Comparison of ENCODE assay signal across 13 cellular contexts in the genomic region with DNA sequence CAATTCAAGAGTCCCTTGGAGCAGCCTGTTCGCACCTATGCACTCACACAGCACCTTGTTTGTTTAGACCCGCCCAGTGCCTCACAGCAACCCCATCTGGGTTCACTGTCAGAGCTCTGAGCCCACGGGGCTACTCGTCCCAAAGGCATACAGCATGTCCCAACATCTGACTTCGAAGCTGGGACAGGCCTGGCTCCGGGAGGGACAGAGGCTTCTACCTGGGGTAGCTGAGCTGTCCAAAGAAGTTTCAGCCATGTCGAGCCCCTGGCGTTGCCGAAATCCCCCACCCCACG. TPM values are rescaled to one million over a fixed set of nuclear protein-coding genes. Genes with fewer than 3 reads are reported as not detected.
DNase-seq lines count a peak whose midpoint lies in the region; ATAC-seq and TF ChIP-seq lines count a peak whose summit lies in the region.
"Had no signal": no experiment of that assay in that cellular context is flagged by ENCODE, and none has a peak within 500 bp of the region (broad histone marks: within the 10 kb centered on the region; RNA-seq: fewer than 3 reads in every experiment).

No MANE protein-coding gene starts in this region.

- in situ Hi-C loops in IMR-90 (cut with MboI; ENCODE audit: low sequenced_read_pairs): no loop called here

- H3K9me3 Mint-ChIP-seq in dendritic cell treated with granulocyte-macrophage colony-stimulating factor and Interleukin-4, amounts not matched to agents 40 ng/mL and 50 ng/mL, for 4 days: no peaks in the 10 kb centered on the region
- H3K9me3 Mint-ChIP-seq in stimulated activated naive CD8-positive, alpha-beta T cell treated with anti-CD3 and anti-CD28 coated beads, Interleukin-15, amount 100 ng/mL, for 72 hours: no peaks in the 10 kb centered on the region

- H4K8ac ChIP-seq in IMR-90 (ENCODE audit: low read depth in 2 of 2, low read length in 2 of 2): peak overlapping the region; percentile 76 to 89; a peak in 3 of 4 replicates

- H2BK120ac ChIP-seq in IMR-90 (ENCODE audit: low read depth, low read length): peak overlapping the region; percentile 76

- TF ChIP-seq CTCF in cardiac muscle cell (IDR thresholded peaks at IDR 0.05; ENCODE audit: low read depth, low read length): no peak
- TF ChIP-seq CTCF in heart left ventricle (IDR thresholded peaks at IDR 0.05): no peak
- TF ChIP-seq CTCF in IMR-90 (conservative IDR thresholded peaks at IDR 0.05; ENCODE audit: low read depth, low read length): no peak
- no peak for TF ChIP-seq CTCF in GM20000 (IDR thresholded peaks at IDR 0.05; ENCODE audit: extremely low read depth, missing control alignments)

- ATAC-seq in heart left ventricle (no peak), IMR-90 (ENCODE audit: low read depth) (no peak)
- ATAC-seq in stimulated activated naive CD8-positive, alpha-beta T cell treated with anti-CD3 and anti-CD28 coated beads, Interleukin-15, amount 100 ng/mL, for 72 hours: no peak

- no peak overlapping the region for H3K23ac ChIP-seq in IMR-90 (ENCODE audit: low read depth, low read length)

- BruUV-seq in IMR-90 (replicated peaks; lab: Mats Ljungman, UMichigan): no TSS peak

- H3K18ac ChIP-seq in IMR-90 (ENCODE audit: low read depth, low read length): peak overlapping the region; percentile 34; the same call in 1 of the 2 replicates

- TF ChIP-seq POLR2A in heart left ventricle (IDR thresholded peaks at IDR 0.05) (no peak), IMR-90 (IDR thresholded peaks at IDR 0.05; ENCODE audit: low read depth, low read length) (peak; percentile 10; the same call in 1 of the 2 replicates)

- peak overlapping the region; percentile 93 for H2AK9ac ChIP-seq in IMR-90 (replicated peaks; ENCODE audit: low read depth, low read length, poor library complexity)

- DNase-seq in cardiac muscle cell (ENCODE audit: low read depth in 1 of 2, low spot score in 1 of 2) (no peak), heart left ventricle (no peak), IMR-90 (no peak), GM20000 (ENCODE audit: low spot score) (no peak), mucosa of gallbladder (ENCODE audit: low spot score) (no peak)
- DNase-seq in stimulated activated naive CD8-positive, alpha-beta T cell treated with anti-CD3 and anti-CD28 coated beads, Interleukin-15, amount 100 ng/mL, for 72 hours: no peak
- no peak for DNase-seq in activated CD4-positive, alpha-beta T cell treated with anti-CD3 and anti-CD28 coated beads, Interleukin-2, amount 50 U/mL, for 48 hours
- DNase-seq: AML-193, NCI-H2081 treated with DMSO at 0.1 percent for 48 hours, T-helper 9 cell had no signal

- H4K20me1 ChIP-seq in IMR-90 (ENCODE audit: insufficient read depth, low read length): no peaks in the 10 kb centered on the region

- WGBS in heart left ventricle, 4 donors: 91 to 93% (median 91%) methylated on average over 7 to 10 of the region's 10 CpGs
- WGBS in IMR-90 (ENCODE audit: extremely low coverage in 2 of 2, insufficient read length in 1 of 2), 2 experiments: 92% methylated on average over 4 of the region's 10 CpGs; no CpG with 5 or more reads in 1 of the 2 experiments

- peak overlapping the region; percentile 76 for H2AFZ ChIP-seq in IMR-90 (replicated peaks; ENCODE audit: low read length, poor library complexity)

- H2BK15ac ChIP-seq in IMR-90 (ENCODE audit: low read depth, low read length): peak overlapping the region; percentile 73; the same call in 1 of the 3 replicates

- H3K36me3 Mint-ChIP-seq in dendritic cell treated with granulocyte-macrophage colony-stimulating factor and Interleukin-4, amounts not matched to agents 40 ng/mL and 50 ng/mL, for 4 days (ENCODE audit: low read depth): no peaks in the 10 kb centered on the region

- POLR2A ChIA-PET in IMR-90 (lab: Charles Lee; ENCODE audit: unreplicated experiment): no interaction called here

- TF ChIP-seq RAD21 in IMR-90 (IDR thresholded peaks at IDR 0.05; ENCODE audit: low read length): no peak

- CTCF ChIA-PET in IMR-90 (lab: Yijun Ruan, JAX): no interaction called here

- H3K4me3 ChIP-seq in cardiac muscle cell (no peak overlapping the region), heart left ventricle (no peak overlapping the region), IMR-90 (ENCODE audit: insufficient read depth, low read depth, low read length) (no peak overlapping the region)
- H3K4me3 ChIP-seq: HAP-1, vagina had no signal

- H2BK20ac ChIP-seq in IMR-90 (ENCODE audit: low read depth, low read length): peak overlapping the region; percentile 35; the same call in 1 of the 2 replicates

- H3K4me3 Mint-ChIP-seq in dendritic cell treated with granulocyte-macrophage colony-stimulating factor and Interleukin-4, amounts not matched to agents 40 ng/mL and 50 ng/mL, for 4 days: no peak overlapping the region
- peak overlapping the region; percentile 2 to 63 for H3K4me3 Mint-ChIP-seq in stimulated activated naive CD8-positive, alpha-beta T cell treated with anti-CD3 and anti-CD28 coated beads, Interleukin-15, amount 100 ng/mL, for 72 hours

- H3K27me3 ChIP-seq in cardiac muscle cell (no peaks in the 10 kb centered on the region), heart left ventricle (no peaks in the 10 kb centered on the region), IMR-90 (ENCODE audit: control insufficient read depth, insufficient read depth, low read length) (no peaks in the 10 kb centered on the region)
- H3K27me3 ChIP-seq: vagina had no signal

- peak overlapping the region; percentile 96 for H3K4ac ChIP-seq in IMR-90 (ENCODE audit: low read depth, low read length)

- no peak overlapping the region for H3K56ac ChIP-seq in IMR-90 (ENCODE audit: extremely low read depth, insufficient read depth, low read length)

- H3K9me1 ChIP-seq in IMR-90 (ENCODE audit: insufficient read depth, low read length): peaks cover 42% of the 10 kb centered on the region

- dilution Hi-C loops in IMR-90 (cut with HindIII; ENCODE audit: low sequenced_read_pairs, unreplicated experiment): no loop called here

- peaks cover 74% of the 10 kb centered on the region for H3K4me1 Mint-ChIP-seq in dendritic cell treated with granulocyte-macrophage colony-stimulating factor and Interleukin-4, amounts not matched to agents 40 ng/mL and 50 ng/mL, for 4 days (ENCODE audit: low read depth)
- peaks cover 99% of the 10 kb centered on the region for H3K4me1 Mint-ChIP-seq in stimulated activated naive CD8-positive, alpha-beta T cell treated with anti-CD3 and anti-CD28 coated beads, Interleukin-15, amount 100 ng/mL, for 72 hours

- H3K9me3 ChIP-seq in cardiac muscle cell (ENCODE audit: low read depth) (no peaks in the 10 kb centered on the region), heart left ventricle (no peaks in the 10 kb centered on the region), IMR-90 (ENCODE audit: control insufficient read depth, insufficient read depth, low read length) (no peaks in the 10 kb centered on the region)
- H3K9me3 ChIP-seq: HAP-1, vagina had no signal

- intact Hi-C loops in heart left ventricle (cut with DNase I): no loop called here
- intact Hi-C loops in IMR-90 (cut with micrococcal nuclease): no loop called here
- intact Hi-C loops in dendritic cell treated with granulocyte-macrophage colony-stimulating factor and Interleukin-4, amounts not matched to agents 40 ng/mL and 50 ng/mL, for 4 days (cut with micrococcal nuclease): no loop called here

- peak overlapping the region; percentile 93 for H2BK5ac ChIP-seq in IMR-90 (ENCODE audit: low read depth, low read length, poor library complexity, severe bottlenecking)

- peak overlapping the region; percentile 84 for H4K91ac ChIP-seq in IMR-90 (ENCODE audit: insufficient read depth, low read depth, low read length)

- peaks cover 14% of the 10 kb centered on the region for H3K4me1 ChIP-seq in cardiac muscle cell (ENCODE audit: low read depth)
- H3K4me1 ChIP-seq in heart left ventricle: peaks cover 0 to 20% (median 0%) of the 10 kb centered on the region in 12 donors
- H3K4me1 ChIP-seq in IMR-90 (ENCODE audit: control insufficient read depth, insufficient read depth, low read length): peaks cover 46% of the 10 kb centered on the region
- H3K4me1 ChIP-seq: HAP-1, vagina had no signal

- peak overlapping the region; percentile 14; the same call in 1 of the 2 replicates for H3K14ac ChIP-seq in IMR-90 (replicated peaks; ENCODE audit: low read depth, low read length)

- peaks cover 36% of the 10 kb centered on the region for H3K27me3 Mint-ChIP-seq in dendritic cell treated with granulocyte-macrophage colony-stimulating factor and Interleukin-4, amounts not matched to agents 40 ng/mL and 50 ng/mL, for 4 days
- no peaks in the 10 kb centered on the region for H3K27me3 Mint-ChIP-seq in stimulated activated naive CD8-positive, alpha-beta T cell treated with anti-CD3 and anti-CD28 coated beads, Interleukin-15, amount 100 ng/mL, for 72 hours

- peak overlapping the region; percentile 90 for H3K27ac ChIP-seq in cardiac muscle cell
- no peak overlapping the region for H3K27ac ChIP-seq in heart left ventricle
- no peak overlapping the region; the same call in 1 of the 2 replicates for H3K27ac ChIP-seq in IMR-90 (ENCODE audit: insufficient read depth, low read length)
- H3K27ac ChIP-seq: vagina had no signal

- peak overlapping the region; percentile 61 for H3K27ac Mint-ChIP-seq in dendritic cell treated with granulocyte-macrophage colony-stimulating factor and Interleukin-4, amounts not matched to agents 40 ng/mL and 50 ng/mL, for 4 days
- peak overlapping the region; percentile 52 to 96 for H3K27ac Mint-ChIP-seq in stimulated activated naive CD8-positive, alpha-beta T cell treated with anti-CD3 and anti-CD28 coated beads, Interleukin-15, amount 100 ng/mL, for 72 hours

- peak overlapping the region; percentile 87; the same call in 1 of the 2 replicates for H4K5ac ChIP-seq in IMR-90 (ENCODE audit: low read depth, low read length)

- H3K79me1 ChIP-seq in IMR-90 (ENCODE audit: low read depth in 1 of 2, low read length in 2 of 2): peaks cover 0 to 30% of the 10 kb centered on the region in 2 experiments; a peak in 3 of 4 replicates

- H3K36me3 ChIP-seq in cardiac muscle cell (no peaks in the 10 kb centered on the region), heart left ventricle (no peaks in the 10 kb centered on the region), IMR-90 (ENCODE audit: control insufficient read depth, insufficient read depth, low read length) (no peaks in the 10 kb centered on the region)
- H3K36me3 ChIP-seq: HAP-1, vagina had no signal

- no peak overlapping the region for H3K9ac ChIP-seq in IMR-90 (ENCODE audit: low read depth, low read length)

- H3K4me2 ChIP-seq in IMR-90 (ENCODE audit: low read depth, low read length): no peak overlapping the region

- peak overlapping the region; percentile 92; the same call in 1 of the 2 replicates for H2AK5ac ChIP-seq in IMR-90 (ENCODE audit: low read depth, low read length)

RNA-seq across cellular contexts. Expression of a gene that starts 28.6 kb away (rescaled TPM):
- total RNA-seq in cardiac muscle cell (5.4 and 9.8 TPM in 2 replicates), heart left ventricle (1 to 10 TPM in 5 of 9 donors, under 1 TPM in 4; 0.09 to 3.4 (median 1.6) TPM), IMR-90 (2012; rRNA removed) (0.18 and 0.28 TPM in 2 replicates), mucosa of gallbladder (0.72 TPM)
- polyA plus RNA-seq in cardiac muscle cell (11.2 and 13.0 TPM in 2 replicates), heart left ventricle (under 1 TPM; 0.07 to 0.46 TPM), IMR-90 (2012; rRNA removed) (0.46 and 0.50 TPM in 2 replicates)
- polyA plus RNA-seq in IMR-90 (2012; cell fraction: cytosol; rRNA removed): 0.17 and 0.60 TPM in 2 replicates
- polyA plus RNA-seq in IMR-90 (2012; cell fraction: nucleus; rRNA removed; ENCODE audit: low replicate concordance): 0.23 and 0.26 TPM in 2 replicates

RNA-seq across cellular contexts. Expression of a gene that starts 37.7 kb away (rescaled TPM):
- 8.7 and 11.9 TPM in 2 replicates for total RNA-seq in cardiac muscle cell
- polyA plus RNA-seq in cardiac muscle cell: 0.99 and 3.3 TPM in 2 replicates
- 1 to 10 TPM in 8 of 9 donors, under 1 TPM in 1; 0.81 to 7.5 (median 1.9) TPM for total RNA-seq in heart left ventricle
- under 1 TPM; 0.53 to 0.98 TPM for polyA plus RNA-seq in heart left ventricle
- 27.8 and 30.5 TPM in 2 replicates for total RNA-seq in IMR-90 (2012; rRNA removed)
- polyA plus RNA-seq in IMR-90 (2012; rRNA removed): 87.3 and 88.1 TPM in 2 replicates
- 46.2 and 68.0 TPM in 2 replicates for polyA plus RNA-seq in IMR-90 (2012; cell fraction: cytosol; rRNA removed)
- 57.3 and 104 TPM in 2 replicates for polyA plus RNA-seq in IMR-90 (2012; cell fraction: nucleus; rRNA removed; ENCODE audit: low replicate concordance)
- 3.2 TPM for total RNA-seq in mucosa of gallbladder
